Comparison of ENCODE assay signal across 8 cellular contexts in the genomic region with DNA sequence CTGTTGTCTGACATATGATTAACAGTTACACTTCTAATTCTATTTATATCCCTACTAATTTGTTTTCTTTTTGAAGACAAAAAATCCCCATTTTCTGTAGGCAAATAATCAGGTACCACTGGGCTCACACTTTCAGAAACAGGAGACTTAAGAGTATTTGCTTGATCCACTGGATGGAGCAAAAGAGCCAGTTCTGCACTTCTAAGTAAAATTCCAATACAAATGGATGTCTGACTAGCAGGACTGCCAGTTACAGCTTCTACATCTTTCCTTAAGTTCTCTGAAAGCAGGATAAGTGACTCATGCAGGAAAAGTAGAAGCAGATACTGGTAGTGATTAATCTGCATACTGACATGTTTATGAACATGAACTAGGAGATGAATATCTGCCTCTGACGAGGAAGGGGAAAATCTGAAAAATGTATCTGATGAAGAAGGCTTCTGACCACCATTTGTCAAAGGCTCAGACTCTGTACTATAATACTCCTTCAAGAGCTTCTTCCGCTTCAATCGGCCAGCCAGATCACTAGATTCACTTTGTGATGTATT.
DNase-seq lines count a peak whose midpoint lies in the region; ATAC-seq, FAIRE-seq and TF ChIP-seq lines count a peak whose summit lies in the region.

No MANE protein-coding gene starts in this region.

- TF ChIP-seq CTCF in astrocyte of the spinal cord (IDR thresholded peaks at IDR 0.05; ENCODE audit: low read depth, low read length), result peak; percentile 38
- TF ChIP-seq CTCF in parathyroid adenoma (IDR thresholded peaks at IDR 0.05), result peak; percentile 15

- H3K27me3 ChIP-seq in parathyroid adenoma (ENCODE audit: control insufficient read depth, insufficient read depth, low read length), result no peaks in the 10 kb centered on the region

- no peak overlapping the region for H3K9ac ChIP-seq in parathyroid adenoma

- no peak overlapping the region for H2AFZ ChIP-seq in parathyroid adenoma

- no peak overlapping the region for H3K4me3 ChIP-seq in astrocyte of the spinal cord (ENCODE audit: low read depth, low read length)
- no peak overlapping the region for H3K4me3 ChIP-seq in parathyroid adenoma (ENCODE audit: low read depth, low read length)

- peak; percentile 76 for DNase-seq in astrocyte of the spinal cord (ENCODE audit: low read depth, low spot score)
- no peak for DNase-seq in GM12891 (ENCODE audit: insufficient read length, low spot score)
- DNase-seq in left lobe of liver (ENCODE audit: low spot score), result no peak

- H3K27ac ChIP-seq in parathyroid adenoma, result no peak overlapping the region

- H3K4me1 ChIP-seq in parathyroid adenoma, result no peaks in the 10 kb centered on the region

- H3K9me3 ChIP-seq in parathyroid adenoma (ENCODE audit: control insufficient read depth, low read length), result no peaks in the 10 kb centered on the region

- in situ Hi-C loops in astrocyte of the spinal cord (cut with HindIII; ENCODE audit: low sequenced_read_pairs), result no loop called here

- no peak for TF ChIP-seq POLR2A in GM12891 (IDR thresholded peaks at IDR 0.05; ENCODE audit: low read depth, low read length)

- H3K4me2 ChIP-seq in parathyroid adenoma (ENCODE audit: low read length), result no peak overlapping the region

- no peak for FAIRE-seq in GM12891 (lab: Jason Lieb, UNC)

- no peaks in the 10 kb centered on the region for H3K36me3 ChIP-seq in parathyroid adenoma (ENCODE audit: control insufficient read depth, insufficient read depth, low read length)

- ATAC-seq in GM18858 (IDR thresholded peaks at IDR 0.05; ENCODE audit: unreplicated experiment), result peak; percentile 50
- peak; percentile 56 for ATAC-seq in HG03378 (IDR thresholded peaks at IDR 0.05; ENCODE audit: unreplicated experiment)
- ATAC-seq in GM21529 (IDR thresholded peaks at IDR 0.05; ENCODE audit: unreplicated experiment), result no peak
- no peak for ATAC-seq in GM18511 (IDR thresholded peaks at IDR 0.05; ENCODE audit: unreplicated experiment)
- no peak for ATAC-seq in left lobe of liver

- no peaks in the 10 kb centered on the region for H3K79me2 ChIP-seq in parathyroid adenoma

TF ChIP-seq in GM12891, 5 proteins besides CTCF, POLR2A, EP300 and RAD21:
- TF ChIP-seq POU2F2 (IDR thresholded peaks at IDR 0.05; ENCODE audit: low read depth, low read length) (no peak), POLR2AphosphoS5 (IDR thresholded peaks at IDR 0.05; ENCODE audit: low read depth, low read length) (no peak), PAX5 (IDR thresholded peaks at IDR 0.05; ENCODE audit: insufficient read depth, low read length, severe bottlenecking) (no peak), SPI1 (IDR thresholded peaks at IDR 0.05; ENCODE audit: low read depth, low read length) (no peak), TAF1 (IDR thresholded peaks at IDR 0.05; ENCODE audit: low read depth, low read length) (no peak)

Comparison
In these comparisons a context has a peak if more than half of its experiments do, and no peak if none do; other contexts are left out.
1. ATAC-seq: peak in GM18858 (single experiment) and HG03378 (single experiment); none in GM21529 (single experiment), GM18511 (single experiment) and left lobe of liver (single experiment).